35 cellular contexts compared by ENCODE assay signal in genomic region chr4:5459236-5459635, GRCh38.
"Had no signal": no experiment of that assay in that cellular context is flagged by ENCODE, and none has a peak within 500 bp of the region (broad histone marks: within the 10 kb centered on the region; RNA-seq: fewer than 3 reads in every experiment).

No MANE protein-coding gene starts in this region.

- DNase-seq: activated effector memory CD4-positive, alpha-beta T cell treated with anti-CD3 and anti-CD28 coated beads, Interleukin-2, amount 50 U/mL, for 16 hours; activated effector memory CD4-positive, alpha-beta T cell treated with Interleukin-2 at 50 U/mL for 16 hours; activated gamma-delta T cell; activated gamma-delta T cell treated with Interleukin-2 at 50 U/mL for 16 hours; activated naive CD4-positive, alpha-beta T cell; activated naive CD4-positive, alpha-beta T cell treated with anti-CD3 and anti-CD28 coated beads for 36 hours; activated naive CD4-positive, alpha-beta T cell treated with anti-CD3 and anti-CD28 coated beads, Interleukin-2, amount 10 ng/mL, durations not matched to agents 7 days and 5 days; activated naive CD4-positive, alpha-beta T cell treated with anti-CD3 and anti-CD28 coated beads, Interleukin-2, amount 50 U/mL, for 16 hours; activated naive CD4-positive, alpha-beta T cell treated with Interleukin-2 at 50 U/mL for 16 hours; activated naive CD8-positive, alpha-beta T cell treated with anti-CD3 and anti-CD28 coated beads for 36 hours; activated naive CD8-positive, alpha-beta T cell treated with anti-CD3 and anti-CD28 coated beads, Interleukin-2, amount 10 ng/mL, durations not matched to agents 7 days and 5 days; activated naive CD8-positive, alpha-beta T cell treated with anti-CD3 and anti-CD28 coated beads, Interleukin-2, amount 50 U/mL, for 24 hours; activated T-cell treated with anti-CD3 and anti-CD28 coated beads, Interleukin-2, amount 50 U/mL, for 1 hour; activated T-cell treated with anti-CD3 and anti-CD28 coated beads, Interleukin-2, amount 50 U/mL, for 24 hours; activated T-cell treated with anti-CD3 and anti-CD28 coated beads, Interleukin-2, amount 50 U/mL, for 4 hours; activated T-cell treated with anti-CD3 and anti-CD28 coated beads, Interleukin-2, amount 50 U/mL, for 48 hours; activated T-cell treated with anti-CD3 and anti-CD28 coated beads, Interleukin-2, amount 50 U/mL, for 72 hours; amniotic stem cell; aorta; body of pancreas; brain microvascular endothelial cell; central memory CD4-positive, alpha-beta T cell; cerebellar nuclear complex had no signal

- ATAC-seq: activated naive CD4-positive, alpha-beta T cell treated with anti-CD3 and anti-CD28 coated beads, Interleukin-2, amount 50 U/mL, for 72 hours; activated naive CD8-positive, alpha-beta T cell treated with anti-CD3 and anti-CD28 coated beads, Interleukin-2, amount 50 U/mL, for 24 hours; activated T-cell treated with anti-CD3 and anti-CD28 coated beads, Interleukin-2, amount 50 U/mL, for 4 hours; activated T-cell treated with anti-CD3 and anti-CD28 coated beads, Interleukin-2, amount 50 U/mL, for 72 hours; activated T-helper 17 cell treated with anti-CD3 and anti-CD28 coated beads, Interleukin-2, amount 50 U/mL, for 72 hours; body of pancreas had no signal

- H3K27me3 ChIP-seq: adrenal gland, ascending aorta, body of pancreas, brain microvascular endothelial cell, breast epithelium, cardiac muscle cell had no signal

- H3K9me3 ChIP-seq: adrenal gland, ascending aorta, body of pancreas, breast epithelium had no signal

- H3K9me3 Mint-ChIP-seq: activated naive CD4-positive, alpha-beta T cell treated with anti-CD3 and anti-CD28 coated beads for 36 hours; activated naive CD4-positive, alpha-beta T cell treated with anti-CD3 and anti-CD28 coated beads, Interleukin-2, amount 10 ng/mL, durations not matched to agents 7 days and 5 days; activated naive CD4-positive, alpha-beta T cell treated with anti-CD3 and anti-CD28 coated beads, Interleukin-2, amount 50 U/mL, for 24 hours; activated naive CD4-positive, alpha-beta T cell treated with anti-CD3 and anti-CD28 coated beads, Interleukin-2, amount 50 U/mL, for 72 hours; activated naive CD8-positive, alpha-beta T cell treated with anti-CD3 and anti-CD28 coated beads for 36 hours; activated naive CD8-positive, alpha-beta T cell treated with anti-CD3 and anti-CD28 coated beads, Interleukin-2, amount 10 ng/mL, durations not matched to agents 7 days and 5 days; activated naive CD8-positive, alpha-beta T cell treated with anti-CD3 and anti-CD28 coated beads, Interleukin-2, amount 50 U/mL, for 24 hours; activated T-cell treated with anti-CD3 and anti-CD28 coated beads, Interleukin-2, amount 50 U/mL, for 24 hours; activated T-cell treated with anti-CD3 and anti-CD28 coated beads, Interleukin-2, amount 50 U/mL, for 4 hours; activated T-cell treated with anti-CD3 and anti-CD28 coated beads, Interleukin-2, amount 50 U/mL, for 72 hours; activated T-helper 17 cell treated with anti-CD3 and anti-CD28 coated beads, Interleukin-2, amount 50 U/mL, for 72 hours; activated T-helper 2 cell treated with anti-CD3 and anti-CD28 coated beads, Interferon-gamma antibody, Interleukin-2, Interleukin-4, amounts not matched to agents 10 μg/mL and 5 μg/mL and 100 μg/mL, durations not matched to agents 14 hours and 24 hours and 36 hours; central memory CD8-positive, alpha-beta T cell had no signal

- H3K4me1 Mint-ChIP-seq: activated naive CD4-positive, alpha-beta T cell treated with anti-CD3 and anti-CD28 coated beads, Interleukin-2, amount 10 ng/mL, durations not matched to agents 7 days and 5 days; activated naive CD4-positive, alpha-beta T cell treated with anti-CD3 and anti-CD28 coated beads, Interleukin-2, amount 50 U/mL, for 24 hours; activated naive CD8-positive, alpha-beta T cell treated with anti-CD3 and anti-CD28 coated beads for 36 hours; activated naive CD8-positive, alpha-beta T cell treated with anti-CD3 and anti-CD28 coated beads, Interleukin-2, amount 10 ng/mL, durations not matched to agents 7 days and 5 days; activated naive CD8-positive, alpha-beta T cell treated with anti-CD3 and anti-CD28 coated beads, Interleukin-2, amount 50 U/mL, for 24 hours; activated T-helper 17 cell treated with anti-CD3 and anti-CD28 coated beads, Interleukin-2, amount 50 U/mL, for 72 hours; brain; central memory CD8-positive, alpha-beta T cell had no signal

- H3K27me3 Mint-ChIP-seq: activated naive CD4-positive, alpha-beta T cell treated with anti-CD3 and anti-CD28 coated beads, Interleukin-2, amount 10 ng/mL, durations not matched to agents 7 days and 5 days; activated naive CD4-positive, alpha-beta T cell treated with anti-CD3 and anti-CD28 coated beads, Interleukin-2, amount 50 U/mL, for 24 hours; activated naive CD8-positive, alpha-beta T cell; activated naive CD8-positive, alpha-beta T cell treated with anti-CD3 and anti-CD28 coated beads for 36 hours; activated naive CD8-positive, alpha-beta T cell treated with anti-CD3 and anti-CD28 coated beads, Interleukin-2, amount 10 ng/mL, durations not matched to agents 7 days and 5 days; activated naive CD8-positive, alpha-beta T cell treated with anti-CD3 and anti-CD28 coated beads, Interleukin-2, amount 50 U/mL, for 24 hours; activated T-cell treated with anti-CD3 and anti-CD28 coated beads, Interleukin-2, amount 50 U/mL, for 24 hours had no signal

- H3K4me3 Mint-ChIP-seq: activated naive CD4-positive, alpha-beta T cell treated with anti-CD3 and anti-CD28 coated beads for 36 hours; activated naive CD4-positive, alpha-beta T cell treated with anti-CD3 and anti-CD28 coated beads, Interleukin-2, amount 10 ng/mL, durations not matched to agents 7 days and 5 days; activated naive CD4-positive, alpha-beta T cell treated with anti-CD3 and anti-CD28 coated beads, Interleukin-2, amount 50 U/mL, for 24 hours; activated naive CD8-positive, alpha-beta T cell; activated naive CD8-positive, alpha-beta T cell treated with anti-CD3 and anti-CD28 coated beads for 36 hours; activated naive CD8-positive, alpha-beta T cell treated with anti-CD3 and anti-CD28 coated beads, Interleukin-2, amount 10 ng/mL, durations not matched to agents 7 days and 5 days; activated naive CD8-positive, alpha-beta T cell treated with anti-CD3 and anti-CD28 coated beads, Interleukin-2, amount 50 U/mL, for 24 hours; activated T-cell treated with anti-CD3 and anti-CD28 coated beads, Interleukin-2, amount 50 U/mL, for 24 hours; activated T-cell treated with anti-CD3 and anti-CD28 coated beads, Interleukin-2, amount 50 U/mL, for 4 hours; activated T-cell treated with anti-CD3 and anti-CD28 coated beads, Interleukin-2, amount 50 U/mL, for 72 hours; activated T-helper 1 cell treated with anti-CD3 and anti-CD28 coated beads, Interleukin-12 subunit alpha, Interleukin-12 subunit beta, Interleukin-2, Interleukin-4 antibody, amounts not matched to agents 30 ng/mL and 10 ng/mL and 1 ng/mL, durations not matched to agents 14 hours and 24 hours and 36 hours; activated T-helper 17 cell treated with anti-CD3 and anti-CD28 coated beads, Interleukin-2, amount 50 U/mL, for 72 hours; brain; central memory CD8-positive, alpha-beta T cell had no signal

- H3K4me3 ChIP-seq: adrenal gland, ascending aorta, body of pancreas, breast epithelium, cardiac muscle cell had no signal

- H3K36me3 ChIP-seq: adrenal gland, ascending aorta, brain microvascular endothelial cell, breast epithelium, cardiac muscle cell had no signal

- H3K4me1 ChIP-seq: adrenal gland, ascending aorta, body of pancreas, breast epithelium had no signal

- H3K27ac ChIP-seq: adrenal gland, ascending aorta, body of pancreas, brain microvascular endothelial cell, breast epithelium, cardiac muscle cell had no signal

- H3K27ac Mint-ChIP-seq: activated naive CD4-positive, alpha-beta T cell treated with anti-CD3 and anti-CD28 coated beads for 36 hours; activated naive CD4-positive, alpha-beta T cell treated with anti-CD3 and anti-CD28 coated beads, Interleukin-2, amount 10 ng/mL, durations not matched to agents 7 days and 5 days; activated naive CD4-positive, alpha-beta T cell treated with anti-CD3 and anti-CD28 coated beads, Interleukin-2, amount 50 U/mL, for 24 hours; activated naive CD4-positive, alpha-beta T cell treated with anti-CD3 and anti-CD28 coated beads, Interleukin-2, amount 50 U/mL, for 72 hours; activated naive CD8-positive, alpha-beta T cell; activated naive CD8-positive, alpha-beta T cell treated with anti-CD3 and anti-CD28 coated beads for 36 hours; activated naive CD8-positive, alpha-beta T cell treated with anti-CD3 and anti-CD28 coated beads, Interleukin-2, amount 10 ng/mL, durations not matched to agents 7 days and 5 days; activated naive CD8-positive, alpha-beta T cell treated with anti-CD3 and anti-CD28 coated beads, Interleukin-2, amount 50 U/mL, for 24 hours; activated T-cell treated with anti-CD3 and anti-CD28 coated beads, Interleukin-2, amount 50 U/mL, for 24 hours; activated T-cell treated with anti-CD3 and anti-CD28 coated beads, Interleukin-2, amount 50 U/mL, for 72 hours; activated T-helper 1 cell treated with anti-CD3 and anti-CD28 coated beads, Interleukin-12 subunit alpha, Interleukin-12 subunit beta, Interleukin-2, Interleukin-4 antibody, amounts not matched to agents 30 ng/mL and 10 ng/mL and 1 ng/mL, durations not matched to agents 14 hours and 24 hours and 36 hours; activated T-helper 17 cell treated with anti-CD3 and anti-CD28 coated beads, Interleukin-2, amount 50 U/mL, for 72 hours; activated T-helper 2 cell treated with anti-CD3 and anti-CD28 coated beads, Interferon-gamma antibody, Interleukin-2, Interleukin-4, amounts not matched to agents 10 μg/mL and 5 μg/mL and 100 μg/mL, durations not matched to agents 14 hours and 24 hours and 36 hours; brain had no signal

- H3K36me3 Mint-ChIP-seq: activated naive CD4-positive, alpha-beta T cell treated with anti-CD3 and anti-CD28 coated beads, Interleukin-2, amount 10 ng/mL, durations not matched to agents 7 days and 5 days; activated naive CD4-positive, alpha-beta T cell treated with anti-CD3 and anti-CD28 coated beads, Interleukin-2, amount 50 U/mL, for 24 hours; activated naive CD4-positive, alpha-beta T cell treated with anti-CD3 and anti-CD28 coated beads, Interleukin-2, amount 50 U/mL, for 72 hours; activated naive CD8-positive, alpha-beta T cell; activated naive CD8-positive, alpha-beta T cell treated with anti-CD3 and anti-CD28 coated beads for 36 hours; activated naive CD8-positive, alpha-beta T cell treated with anti-CD3 and anti-CD28 coated beads, Interleukin-2, amount 10 ng/mL, durations not matched to agents 7 days and 5 days had no signal
